Comparison of ENCODE assay signal across 7 cellular contexts in the genomic region with DNA sequence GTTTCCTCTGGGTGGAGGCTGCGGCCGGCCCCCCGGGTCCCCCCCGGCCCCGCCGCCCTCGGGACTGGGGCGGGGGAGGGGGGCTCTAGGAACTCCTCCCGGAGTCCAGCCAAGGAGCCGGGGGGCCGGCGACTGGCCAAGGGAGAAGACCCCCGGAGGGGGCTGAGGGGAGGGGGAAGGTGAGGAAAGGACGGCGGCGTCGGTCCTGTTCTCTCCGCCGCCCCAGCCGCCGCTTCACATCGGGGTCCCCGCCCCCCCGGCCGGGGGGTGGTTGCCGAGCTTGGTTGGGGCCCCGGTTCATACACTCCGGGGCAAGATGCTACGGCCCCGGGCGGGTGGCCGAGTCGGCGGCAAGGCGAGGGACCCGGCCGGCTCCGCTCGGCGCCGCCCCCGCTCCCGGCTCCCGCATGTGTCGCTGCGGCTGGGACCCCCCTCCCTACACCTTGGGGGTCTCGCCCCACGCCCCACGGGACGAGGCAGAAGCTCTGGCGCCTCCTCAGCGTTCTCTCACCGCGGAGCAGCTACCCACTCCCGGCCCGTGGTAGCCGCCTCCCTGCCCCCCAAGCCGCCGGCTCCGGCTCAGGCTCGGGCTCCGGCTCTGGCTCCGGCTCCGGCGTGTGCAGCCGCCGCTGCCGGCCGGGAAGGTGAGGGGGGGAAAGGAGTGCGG. TPM values are rescaled to one million over a fixed set of nuclear protein-coding genes. Genes with fewer than 3 reads are reported as not detected.
DNase-seq lines count a peak whose midpoint lies in the region; ATAC-seq and TF ChIP-seq lines count a peak whose summit lies in the region.

No MANE protein-coding gene starts in this region.

- peaks cover 0 to 18% of the 10 kb centered on the region in 2 donors for H3K4me1 ChIP-seq in lung (ENCODE audit: control insufficient read depth in 2 of 2, insufficient read depth in 2 of 2, low read length in 2 of 2)

- peak overlapping the region; percentile 68 for H3K4me3 ChIP-seq in lung

- WGBS in lung, 2 donors: 0% methylated on average over 28 to 70 of the region's 70 CpGs

- peak overlapping the region; percentile 85 for H3K4me3 Mint-ChIP-seq in central memory CD8-positive, alpha-beta T cell
- H3K4me3 Mint-ChIP-seq in type B pancreatic cell: peak overlapping the region; percentile 96

- H3K9me3 ChIP-seq in lung (ENCODE audit: control insufficient read depth in 2 of 2, insufficient read depth in 1 of 2, low read length in 1 of 2): peaks cover 0 to 4% of the 10 kb centered on the region in 2 donors

- POLR2A ChIA-PET in RWPE1 (lab: Yijun Ruan, JAX; ENCODE audit: low non-redundant PET): interaction anchor here (0.7 kb wide), 1 partner anchor 192 kb away, joined by 3 read pairs; no protein-coding TSS in a partner anchor

- no peaks in the 10 kb centered on the region for H3K27me3 ChIP-seq in lung (ENCODE audit: control insufficient read depth, insufficient read depth)

- H3K27ac ChIP-seq in RWPE1 (peak overlapping the region; percentile 95), lung (ENCODE audit: low read depth in 1 of 2, low read length in 1 of 2) (peak overlapping the region; percentile 96)

- CTCF ChIA-PET in RWPE1 (lab: Yijun Ruan, JAX): interaction anchor here (0.7 to 1.3 kb wide), 4 partner anchors 34 to 108 kb away, joined by 3 to 4 read pairs (median 3); no protein-coding TSS in a partner anchor

- peak; percentile 3 for ATAC-seq in GM18861 (IDR thresholded peaks at IDR 0.05; ENCODE audit: unreplicated experiment)
- ATAC-seq in HG02759 (IDR thresholded peaks at IDR 0.05; ENCODE audit: unreplicated experiment): peak; percentile 7
- ATAC-seq in central memory CD8-positive, alpha-beta T cell (replicated peaks; ENCODE audit: extremely low read depth, poor library complexity, severe bottlenecking): no peak
- ATAC-seq in lung (ENCODE audit: insufficient read depth, low FRiP score): peak; percentile 6

- H3K27me3 Mint-ChIP-seq in central memory CD8-positive, alpha-beta T cell: no peaks in the 10 kb centered on the region
- no peaks in the 10 kb centered on the region for H3K27me3 Mint-ChIP-seq in type B pancreatic cell

- DNase-seq in RWPE1 (ENCODE audit: low spot score) (peak; percentile 16), lung (ENCODE audit: low spot score) (no peak), type B pancreatic cell (ENCODE audit: extremely low spot score, unreplicated experiment) (peak; percentile 70), NCI-H1105 (lab: John Stamatoyannopoulos, UW) (no peak)
- no peak for DNase-seq in central memory CD8-positive, alpha-beta T cell (ENCODE audit: low spot score in 2 of 2)

- H3K27ac Mint-ChIP-seq in central memory CD8-positive, alpha-beta T cell (ENCODE audit: low read depth): peak overlapping the region; percentile 96
- peak overlapping the region; percentile 97 for H3K27ac Mint-ChIP-seq in type B pancreatic cell

- TF ChIP-seq CTCF in RWPE1 (conservative IDR thresholded peaks at IDR 0.05; ENCODE audit: low read depth) (no peak), lung (IDR thresholded peaks at IDR 0.05; ENCODE audit: control extremely low read depth, extremely low read depth) (no peak), type B pancreatic cell (conservative IDR thresholded peaks at IDR 0.05) (no peak)

- H3K9me3 Mint-ChIP-seq in central memory CD8-positive, alpha-beta T cell: no peaks in the 10 kb centered on the region
- H3K9me3 Mint-ChIP-seq in type B pancreatic cell: no peaks in the 10 kb centered on the region

- peaks cover 2 to 7% of the 10 kb centered on the region in 2 donors for H3K36me3 ChIP-seq in lung (ENCODE audit: control insufficient read depth in 2 of 2, insufficient read depth in 2 of 2, low read length in 2 of 2)

- peaks cover 28% of the 10 kb centered on the region for H3K36me3 Mint-ChIP-seq in central memory CD8-positive, alpha-beta T cell (ENCODE audit: insufficient read depth)
- peaks cover 7% of the 10 kb centered on the region for H3K36me3 Mint-ChIP-seq in type B pancreatic cell

- H3K4me1 Mint-ChIP-seq in central memory CD8-positive, alpha-beta T cell: peaks cover 65% of the 10 kb centered on the region
- peaks cover 31% of the 10 kb centered on the region for H3K4me1 Mint-ChIP-seq in type B pancreatic cell (ENCODE audit: unreplicated experiment)

RNA-seq across cellular contexts. Expression of a gene that starts 0.5 kb away (rescaled TPM):
- total RNA-seq in lung (10 to 100 TPM; 29.6 to 82.1 TPM), type B pancreatic cell (ENCODE audit: low replicate concordance) (49.3 and 53.0 TPM in 2 replicates)
- 10 to 100 TPM in 1 of 2 donors, 1 to 10 TPM in 1; 7.6 to 11.5 TPM for polyA plus RNA-seq in lung

Comparison
In these comparisons a context has a peak if more than half of its experiments do, and no peak if none do; other contexts are left out.
1. DNase-seq: peak in RWPE1 (single experiment) and type B pancreatic cell (single experiment); none in central memory CD8-positive, alpha-beta T cell (0 of 2), lung (single experiment) and NCI-H1105 (single experiment).